ENCODE assay signal across 14 cellular contexts in genomic region chr4:17276821-17277220, GRCh38.
DNase-seq lines count a peak whose midpoint lies in the region; ATAC-seq, FAIRE-seq and TF ChIP-seq lines count a peak whose summit lies in the region.
"Had no signal": no experiment of that assay in that cellular context is flagged by ENCODE, and none has a peak within 500 bp of the region (broad histone marks: within the 10 kb centered on the region; RNA-seq: fewer than 3 reads in every experiment).

No MANE protein-coding gene starts in this region.

- ATAC-seq in GM18868 (IDR thresholded peaks at IDR 0.05; ENCODE audit: unreplicated experiment): no peak

- H3K4me1 ChIP-seq in testis: peaks cover 20% of the 10 kb centered on the region

- H3K27ac ChIP-seq in testis: peak overlapping the region in 1 of 2 donors; percentile 44

- TF ChIP-seq CTCF in choroid plexus epithelial cell (conservative IDR thresholded peaks at IDR 0.05; ENCODE audit: low read depth, low read length) (no peak), testis (IDR thresholded peaks at IDR 0.05) (no peak)

- DNase-seq in HT1080 (ENCODE audit: low read depth): peak; percentile 60
- DNase-seq in choroid plexus epithelial cell (ENCODE audit: low read depth): peak; percentile 44
- peak; percentile 35 for DNase-seq in iPS-NIHi7 (ENCODE audit: extremely low spot score)
- peak; percentile 40 for DNase-seq in testis
- DNase-seq in SIG-M5 treated with dmso at 0.1 percent for 504 hours (lab: John Stamatoyannopoulos, UW; ENCODE audit: unreplicated experiment): no peak
- DNase-seq in H54 (ENCODE audit: insufficient read length, low spot score): no peak
- DNase-seq: activated CD4-positive, alpha-beta memory T cell treated with anti-CD3 and anti-CD28 coated beads for 36 hours; activated naive CD4-positive, alpha-beta T cell treated with anti-CD3 and anti-CD28 coated beads, Interleukin-2, amount 10 ng/mL, durations not matched to agents 7 days and 5 days; COR-L47; glutamatergic neuron; KG1; mammary epithelial cell; NCI-H2029 had no signal

- no peaks in the 10 kb centered on the region for H3K27me3 ChIP-seq in testis

- WGBS in testis, 2 donors: 25 to 39% methylated on average over 6 of the region's 6 CpGs

- FAIRE-seq in H54 (lab: Jason Lieb, UNC): no peak

- TF ChIP-seq POLR2A in testis (IDR thresholded peaks at IDR 0.05): no peak
- TF ChIP-seq POLR2A in H54 (IDR thresholded peaks at IDR 0.05; ENCODE audit: low read depth, low read length): no peak

- H3K4me3 ChIP-seq in choroid plexus epithelial cell (ENCODE audit: low read depth, low read length): no peak overlapping the region
- no peak overlapping the region for H3K4me3 ChIP-seq in testis

- no peaks in the 10 kb centered on the region for H3K36me3 ChIP-seq in testis (ENCODE audit: low read depth, missing control alignments)

- no peaks in the 10 kb centered on the region for H3K9me3 ChIP-seq in testis

- intact Hi-C loops in testis (cut with DNase I; ENCODE audit: low total_unique reads): no loop called here

Comparison
In these comparisons a context has a peak if more than half of its experiments do, and no peak if none do; other contexts are left out.
1. DNase-seq: peak in HT1080 (single experiment), choroid plexus epithelial cell (single experiment), iPS-NIHi7 (single experiment) and testis (single experiment); none in SIG-M5 treated with dmso at 0.1 percent for 504 hours (single experiment) and H54 (single experiment).